1 cellular context compared by ENCODE assay signal in genomic region chr3:72082121-72082715, GRCh38.
TF ChIP-seq lines count a peak whose summit lies in the region.

No MANE protein-coding gene starts in this region.

TF ChIP-seq in K562, 482 proteins besides CTCF, POLR2A, EP300 and RAD21 (continued from another document):
- peak; percentile 91 for TF ChIP-seq BHLHE40 (IDR thresholded peaks at IDR 0.05; ENCODE audit: low read length)
- TF ChIP-seq SPI1 (IDR thresholded peaks at IDR 0.05; ENCODE audit: borderline replicate concordance, low read depth, low read length) = no peak
- TF ChIP-seq KDM1A (IDR thresholded peaks at IDR 0.05) = no peak
- no peak for TF ChIP-seq MNT (conservative IDR thresholded peaks at IDR 0.05)
- TF ChIP-seq E2F5 (CRISPR knock-in tag; IDR thresholded peaks at IDR 0.05) = no peak
- TF ChIP-seq NFE2 (IDR thresholded peaks at IDR 0.05; ENCODE audit: low read depth) = no peak
- no peak for TF ChIP-seq DPF2 (IDR thresholded peaks at IDR 0.05)
- TF ChIP-seq POLR3A (IDR thresholded peaks at IDR 0.05; ENCODE audit: borderline replicate concordance, extremely low read depth, insufficient read depth, insufficient read length) = no peak
- TF ChIP-seq XRCC5 (IDR thresholded peaks at IDR 0.05; ENCODE audit: low read depth, low read length) = no peak
- TF ChIP-seq ZNF766 (CRISPR knock-in tag; conservative IDR thresholded peaks at IDR 0.05) = 0 out of 2 replicates have a peak, but pooled peaks have one; percentile 29
- no peak for TF ChIP-seq GTF3C2 (IDR thresholded peaks at IDR 0.05; ENCODE audit: borderline replicate concordance, extremely low read depth, insufficient read length)
- TF ChIP-seq HNRNPK (IDR thresholded peaks at IDR 0.05; ENCODE audit: low read depth, low read length, poor library complexity, severe bottlenecking) = no peak
- no peak for TF ChIP-seq ZNF175 (CRISPR knock-in tag; IDR thresholded peaks at IDR 0.05; ENCODE audit: low read depth)
- no peak for TF ChIP-seq KAT7 (CRISPR knock-in tag; IDR thresholded peaks at IDR 0.05; ENCODE audit: borderline replicate concordance)
- no peak for TF ChIP-seq TBP (optimal IDR thresholded peaks at IDR 0.05; ENCODE audit: low read depth, low read length)
- TF ChIP-seq MAFK (IDR thresholded peaks at IDR 0.05; ENCODE audit: low read length) = no peak
- no peak for TF ChIP-seq BRD4 (IDR thresholded peaks at IDR 0.05)
- TF ChIP-seq ZNF444 (CRISPR knock-in tag; IDR thresholded peaks at IDR 0.05) = no peak
- no peak for TF ChIP-seq ZNF76 (CRISPR knock-in tag; IDR thresholded peaks at IDR 0.05; ENCODE audit: borderline replicate concordance)
- TF ChIP-seq ZNF592 (IDR thresholded peaks at IDR 0.05) = no peak
- TF ChIP-seq L3MBTL2 (IDR thresholded peaks at IDR 0.05) = peak; percentile 92
- no peak for TF ChIP-seq HCFC1 (IDR thresholded peaks at IDR 0.05; ENCODE audit: low read depth, low read length)
- TF ChIP-seq SUPT5H (IDR thresholded peaks at IDR 0.05) = no peak
- no peak for TF ChIP-seq NR2C2 (CRISPR knock-in tag; IDR thresholded peaks at IDR 0.05)
- peak; percentile 39; the same call in 1 of the 2 replicates for TF ChIP-seq NR2C2 (tag; IDR thresholded peaks at IDR 0.05)
- no peak for TF ChIP-seq ELF1 (tag; IDR thresholded peaks at IDR 0.05)
